In the genomic region with DNA sequence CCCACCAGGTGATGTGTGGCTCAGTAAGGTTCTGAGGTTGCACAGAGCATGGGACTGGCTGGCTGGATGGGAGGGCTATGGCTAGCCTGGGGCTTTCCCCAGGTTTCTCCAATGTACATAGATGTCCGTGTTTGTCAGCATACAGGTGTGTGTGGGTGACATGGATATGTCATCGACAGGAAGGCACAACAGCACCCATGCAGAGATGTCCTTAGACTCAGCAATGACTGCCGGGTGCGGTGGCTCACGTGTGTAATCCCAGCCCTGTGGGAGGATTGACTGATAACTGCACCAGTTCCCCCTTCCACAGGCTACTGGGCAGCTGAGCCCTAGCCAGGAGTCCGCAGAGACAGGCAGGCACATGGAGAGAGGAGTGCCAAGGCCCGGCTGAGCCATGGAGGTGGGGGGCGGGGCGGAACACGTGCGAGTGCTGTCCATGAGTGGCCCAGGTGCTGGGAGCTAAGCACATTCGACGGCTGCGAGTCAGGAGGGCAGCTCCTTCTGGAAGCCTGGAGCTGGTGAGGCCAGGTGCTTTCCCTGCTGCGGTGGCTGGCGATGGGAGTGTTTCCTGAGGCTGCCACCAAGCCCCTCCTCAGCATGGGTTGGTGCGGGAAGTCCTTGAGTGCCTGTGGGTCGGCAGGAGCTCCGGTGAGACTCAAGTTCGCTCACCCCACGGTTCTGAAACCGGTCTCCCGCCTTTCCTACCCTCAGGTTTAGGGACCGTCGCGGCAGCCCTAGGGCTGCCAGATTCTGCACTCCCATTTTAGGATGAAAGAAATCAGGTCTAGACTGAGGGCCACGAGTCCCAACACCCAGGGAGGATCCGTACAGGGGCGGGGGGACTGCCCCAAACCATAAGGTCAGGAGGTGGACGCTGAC, we compare ENCODE assay signal across 8 cellular contexts. TPM values are rescaled to one million over a fixed set of nuclear protein-coding genes. Genes with fewer than 3 reads are reported as not detected.
DNase-seq lines count a peak whose midpoint lies in the region; ATAC-seq and TF ChIP-seq lines count a peak whose summit lies in the region.

No MANE protein-coding gene starts in this region.

- H3K4me1 Mint-ChIP-seq in neural progenitor cell = peaks cover 17% of the 10 kb centered on the region

- peak overlapping the region; percentile 95 for H3K4me3 Mint-ChIP-seq in neural progenitor cell

- intact Hi-C loops in aorta (cut with DNase I) = no loop called here

- no peaks in the 10 kb centered on the region for H4K20me1 ChIP-seq in neural progenitor cell (ENCODE audit: low read depth)

- peaks cover 35% of the 10 kb centered on the region for H3K27me3 ChIP-seq in neural progenitor cell
- no peaks in the 10 kb centered on the region for H3K27me3 ChIP-seq in aorta (ENCODE audit: control insufficient read depth in 1 of 2, insufficient read depth in 2 of 2, low read length in 1 of 2)

- H3K9me3 Mint-ChIP-seq in neural progenitor cell = peaks cover 20% of the 10 kb centered on the region

- H3K27ac ChIP-seq in neural progenitor cell (no peak overlapping the region), aorta (ENCODE audit: low read depth in 1 of 2, low read length in 2 of 2) (peak overlapping the region in 1 of 2 donors; percentile 53)

- peaks cover 10% of the 10 kb centered on the region for H3K36me3 Mint-ChIP-seq in neural progenitor cell

- H3K4me3 ChIP-seq in neural progenitor cell (peak overlapping the region; percentile 96), aorta (ENCODE audit: low read length in 2 of 2) (peak overlapping the region; percentile 43 to 67)

- peaks cover 4% of the 10 kb centered on the region for H3F3A ChIP-seq in neural progenitor cell (ENCODE audit: low read depth)

- ATAC-seq in GM21360 (IDR thresholded peaks at IDR 0.05; ENCODE audit: unreplicated experiment) (peak; percentile 13), esophagus mucosa (peak; percentile 38), aorta (ENCODE audit: low FRiP score) (peak; percentile 39), HG03442 (IDR thresholded peaks at IDR 0.05; ENCODE audit: unreplicated experiment) (no peak)

- H3K4me1 ChIP-seq in neural progenitor cell (peaks cover 3% of the 10 kb centered on the region), aorta (ENCODE audit: control insufficient read depth in 1 of 2, insufficient read depth in 2 of 2, low read length in 2 of 2) (no peaks in the 10 kb centered on the region)

- H3K27me3 Mint-ChIP-seq in neural progenitor cell (ENCODE audit: insufficient read depth, low read depth) = peaks cover 19% of the 10 kb centered on the region

- WGBS in aorta, 2 donors = 22 to 23% methylated on average over 30 of the region's 30 CpGs

- H3K79me2 ChIP-seq in neural progenitor cell (ENCODE audit: low read depth) = peaks cover 13% of the 10 kb centered on the region

- H3K9ac ChIP-seq in neural progenitor cell = no peak overlapping the region

- no peak for TF ChIP-seq CTCF in neural progenitor cell (IDR thresholded peaks at IDR 0.05)

- H3K36me3 ChIP-seq in neural progenitor cell (no peaks in the 10 kb centered on the region), aorta (ENCODE audit: control insufficient read depth in 1 of 2, insufficient read depth in 2 of 2, low read length in 1 of 2) (no peaks in the 10 kb centered on the region)

- H3K4me2 ChIP-seq in neural progenitor cell = peak overlapping the region; percentile 77

- H3K9me3 ChIP-seq in neural progenitor cell (ENCODE audit: low read depth) = peaks cover 3% of the 10 kb centered on the region
- H3K9me3 ChIP-seq in aorta (ENCODE audit: control insufficient read depth, low read length) = no peaks in the 10 kb centered on the region

- H3K27ac Mint-ChIP-seq in neural progenitor cell = peak overlapping the region; percentile 83

- H2AFZ ChIP-seq in neural progenitor cell (replicated peaks) = peak overlapping the region; percentile 14

- DNase-seq in A172 (ENCODE audit: low spot score) (peak; percentile 22), NCI-H1092 treated with DMSO at 0.1 percent for 48 hours (lab: John Stamatoyannopoulos, UW) (peak; percentile 41), neural progenitor cell (ENCODE audit: low spot score) (peak; percentile 39), aorta (no peak)
- peak; percentile 60 to 64 for DNase-seq in activated CD4-positive, alpha-beta T cell treated with anti-CD3 and anti-CD28 coated beads, Interleukin-2, amount 50 U/mL, for 48 hours

RNA-seq across cellular contexts. Expression of a gene that starts 0.9 kb away (rescaled TPM):
- 22.4 and 25.8 TPM in 2 replicates for total RNA-seq in A172 (2014; rRNA removed; shearing (Covaris generic))
- total RNA-seq in esophagus mucosa (19.0 TPM), neural progenitor cell (ENCODE audit: low replicate concordance) (13.1 and 40.9 TPM in 2 replicates), aorta (10 to 100 TPM; 30.3 to 30.5 TPM)
- polyA plus RNA-seq in aorta = 100 to 1,000 TPM in 1 of 2 donors, 10 to 100 TPM in 1; 15.0 to 108 TPM

RNA-seq across cellular contexts. Expression of a gene that starts 15.6 kb away (rescaled TPM):
- total RNA-seq in A172 (2014; rRNA removed; shearing (Covaris generic)) = 0.14 and 1.9 TPM in 2 replicates
- total RNA-seq in esophagus mucosa (not detected), neural progenitor cell (ENCODE audit: low replicate concordance) (0.25 TPM in 1 of 2 replicates, not detected in the other), aorta (under 1 TPM in 1 of 2 donors, not detected in 1; 0.60 TPM)
- polyA plus RNA-seq in aorta = 1 to 10 TPM in 1 of 2 donors, not detected in 1; 1.0 TPM

RNA-seq across cellular contexts. Expression of a gene that starts 29.5 kb away (rescaled TPM):
- not detected in 2 replicates for total RNA-seq in A172 (2014; rRNA removed; shearing (Covaris generic))
- total RNA-seq in esophagus mucosa = not detected
- total RNA-seq in neural progenitor cell (ENCODE audit: low replicate concordance) = 0.11 TPM in 1 of 2 replicates, not detected in the other
- not detected for total RNA-seq in aorta
- not detected for polyA plus RNA-seq in aorta

RNA-seq across cellular contexts. Expression of a gene that starts 39.5 kb away (rescaled TPM):
- total RNA-seq in A172 (2014; rRNA removed; shearing (Covaris generic)) = 70.2 and 84.1 TPM in 2 replicates
- total RNA-seq in esophagus mucosa (28.9 TPM), neural progenitor cell (ENCODE audit: low replicate concordance) (32.6 and 72.2 TPM in 2 replicates), aorta (10 to 100 TPM in 1 of 2 donors, 1 to 10 TPM in 1; 9.4 to 23.4 TPM)
- 1 to 10 TPM; 4.3 to 6.4 TPM for polyA plus RNA-seq in aorta

RNA-seq across cellular contexts. Expression of a gene that starts 46.1 kb away (rescaled TPM):
- total RNA-seq in A172 (2014; rRNA removed; shearing (Covaris generic)) = 155 and 163 TPM in 2 replicates
- total RNA-seq in esophagus mucosa (71.8 TPM), neural progenitor cell (ENCODE audit: low replicate concordance) (53.0 and 85.0 TPM in 2 replicates), aorta (10 to 100 TPM; 31.0 to 33.2 TPM)
- 100 to 1,000 TPM; 109 TPM for polyA plus RNA-seq in aorta

Comparison
In these comparisons a context has a peak if more than half of its experiments do, and no peak if none do; other contexts are left out.
1. DNase-seq: peak in A172 (single experiment), NCI-H1092 treated with DMSO at 0.1 percent for 48 hours (single experiment), activated CD4-positive, alpha-beta T cell treated with anti-CD3 and anti-CD28 coated beads, Interleukin-2, amount 50 U/mL, for 48 hours (2 of 2) and neural progenitor cell (single experiment); none in aorta (0 of 2).